Comparison of ENCODE assay signal across 14 cellular contexts in the genomic region with DNA sequence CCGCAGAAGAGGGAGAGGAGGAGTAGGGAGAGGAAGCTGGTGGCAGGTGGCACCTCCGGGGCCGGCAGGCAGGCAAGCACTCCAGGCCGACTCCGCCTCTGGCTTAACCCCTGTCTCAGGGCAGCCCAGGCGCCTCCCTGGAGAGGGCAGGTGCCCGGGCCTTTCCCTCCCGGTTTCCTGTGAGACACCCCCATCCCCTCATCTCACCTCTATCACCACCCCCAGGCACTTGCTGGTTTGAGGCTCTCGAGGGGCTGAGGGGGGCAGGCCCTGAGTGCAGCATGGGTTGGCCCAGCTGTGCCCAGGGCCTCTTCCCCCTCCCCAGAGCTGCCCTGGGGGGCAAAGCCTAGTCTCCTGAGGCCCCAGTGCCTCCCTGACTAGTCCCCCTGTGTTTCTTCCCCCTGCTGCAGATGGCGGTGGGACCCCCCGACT. TPM values are rescaled to one million over a fixed set of nuclear protein-coding genes. Genes with fewer than 3 reads are reported as not detected.
DNase-seq lines count a peak whose midpoint lies in the region; ATAC-seq and TF ChIP-seq lines count a peak whose summit lies in the region.
"Had no signal": no experiment of that assay in that cellular context is flagged by ENCODE, and none has a peak within 500 bp of the region (broad histone marks: within the 10 kb centered on the region; RNA-seq: fewer than 3 reads in every experiment).

No MANE protein-coding gene starts in this region.

- CTCF ChIA-PET in IMR-90 (lab: Yijun Ruan, JAX), result no interaction called here

- peaks cover 2 to 7% of the 10 kb centered on the region in 2 experiments; a peak in 3 of 4 replicates for H3K79me1 ChIP-seq in IMR-90 (ENCODE audit: low read depth in 1 of 2, low read length in 2 of 2)

- POLR2A ChIA-PET in IMR-90 (lab: Charles Lee; ENCODE audit: unreplicated experiment), result interaction anchor here (0.5 to 0.6 kb wide), 2 partner anchors 13 to 886 kb away, joined by 3 to 5 read pairs; no protein-coding TSS in a partner anchor

- no peak for ATAC-seq in Right ventricle myocardium inferior
- no peak for ATAC-seq in IMR-90 (ENCODE audit: low read depth)
- peak; percentile 10 for ATAC-seq in T-helper 17 cell
- ATAC-seq in stimulated activated naive B cell treated with anti-CD40 and anti-IgM and Interleukin-4, amounts not matched to agents 10 μg/mL and 1 μg/mL and 100 μg/mL, for 72 hours (replicated peaks), result peak; percentile 30 to 48
- ATAC-seq in foreskin keratinocyte, result no peak

- H3K18ac ChIP-seq in IMR-90 (ENCODE audit: low read depth, low read length), result no peak overlapping the region

- H3K27ac Mint-ChIP-seq in T-helper 17 cell, result no peak overlapping the region
- H3K27ac Mint-ChIP-seq in stimulated activated naive B cell treated with anti-CD40 and anti-IgM and Interleukin-4, amounts not matched to agents 10 μg/mL and 1 μg/mL and 100 μg/mL, for 72 hours, result peak overlapping the region; percentile 65
- H3K27ac Mint-ChIP-seq: activated CD4-positive, alpha-beta memory T cell treated with anti-CD3 and anti-CD28 coated beads, Interleukin-2, amount 10 ng/mL, durations not matched to agents 7 days and 5 days; CD4-positive, CD25-positive, alpha-beta regulatory T cell; nephron had no signal

- no peak overlapping the region for H2BK20ac ChIP-seq in IMR-90 (ENCODE audit: low read depth, low read length)

- TF ChIP-seq CTCF in right atrium auricular region (IDR thresholded peaks at IDR 0.05) (no peak), IMR-90 (conservative IDR thresholded peaks at IDR 0.05; ENCODE audit: low read depth, low read length) (no peak), foreskin keratinocyte (conservative IDR thresholded peaks at IDR 0.05) (no peak)

- H3K27me3 ChIP-seq in right atrium auricular region, result peaks cover under 1 to 5% of the 10 kb centered on the region in 2 donors
- peaks cover 6% of the 10 kb centered on the region; the same call in 1 of the 2 replicates for H3K27me3 ChIP-seq in IMR-90 (ENCODE audit: control insufficient read depth, insufficient read depth, low read length)
- H3K27me3 ChIP-seq in foreskin keratinocyte, result peaks cover 13% of the 10 kb centered on the region
- H3K27me3 ChIP-seq: testis had no signal

- H3K4me3 ChIP-seq in right atrium auricular region (no peak overlapping the region), IMR-90 (ENCODE audit: insufficient read depth, low read depth, low read length) (no peak overlapping the region)
- H3K4me3 ChIP-seq: testis had no signal

- H3K9me3 Mint-ChIP-seq in stimulated activated naive B cell treated with anti-CD40 and anti-IgM and Interleukin-4, amounts not matched to agents 10 μg/mL and 1 μg/mL and 100 μg/mL, for 72 hours, result no peaks in the 10 kb centered on the region
- H3K9me3 Mint-ChIP-seq: activated CD4-positive, alpha-beta memory T cell treated with anti-CD3 and anti-CD28 coated beads, Interleukin-2, amount 10 ng/mL, durations not matched to agents 7 days and 5 days; CD4-positive, CD25-positive, alpha-beta regulatory T cell; nephron had no signal

- H3K36me3 Mint-ChIP-seq in T-helper 17 cell (ENCODE audit: low read depth), result peaks cover 7% of the 10 kb centered on the region
- peaks cover 25 to 40% of the 10 kb centered on the region in 2 donors for H3K36me3 Mint-ChIP-seq in stimulated activated naive B cell treated with anti-CD40 and anti-IgM and Interleukin-4, amounts not matched to agents 10 μg/mL and 1 μg/mL and 100 μg/mL, for 72 hours

- DNase-seq in Right ventricle myocardium inferior (ENCODE audit: missing footprints), result peak; percentile 26
- DNase-seq in right atrium auricular region (ENCODE audit: low spot score), result no peak
- DNase-seq in IMR-90, result no peak
- no peak for DNase-seq in T-helper 17 cell
- DNase-seq in stimulated activated naive B cell treated with anti-CD40 and anti-IgM and Interleukin-4, amounts not matched to agents 10 μg/mL and 1 μg/mL and 100 μg/mL, for 72 hours, result no peak
- DNase-seq in stimulated activated CD4-positive, alpha-beta T cell treated with anti-CD3 and anti-CD28 coated beads, Interleukin-4, amount 100 ng/mL, for 4 hours, result no peak
- DNase-seq in GM03348 (ENCODE audit: low spot score), result no peak
- DNase-seq in foreskin keratinocyte, result no peak
- DNase-seq: foreskin melanocyte, testis had no signal

- no peak overlapping the region for H4K8ac ChIP-seq in IMR-90 (ENCODE audit: low read depth in 2 of 2, low read length in 2 of 2)

- intact Hi-C loops in Right ventricle myocardium inferior (cut with DNase I) (loop anchor here (10.0 kb wide), 1 partner anchor 140 kb away; a partner anchor contains a TSS), IMR-90 (cut with micrococcal nuclease) (no loop called here)

- no CpG with 5 or more reads among the region's 11 CpGs for WGBS in IMR-90 (ENCODE audit: extremely low coverage in 2 of 2, insufficient read length in 1 of 2), 2 experiments

- H3K9me3 ChIP-seq in right atrium auricular region (no peaks in the 10 kb centered on the region), IMR-90 (ENCODE audit: control insufficient read depth, insufficient read depth, low read length) (no peaks in the 10 kb centered on the region), T-helper 17 cell (ENCODE audit: control insufficient read depth, low read length, poor library complexity, severe bottlenecking) (no peaks in the 10 kb centered on the region)
- H3K9me3 ChIP-seq: testis had no signal

- no peak overlapping the region for H2AFZ ChIP-seq in IMR-90 (replicated peaks; ENCODE audit: low read length, poor library complexity)

- no peak overlapping the region for H3K14ac ChIP-seq in IMR-90 (replicated peaks; ENCODE audit: low read depth, low read length)

- in situ Hi-C loops in IMR-90 (cut with MboI; ENCODE audit: low sequenced_read_pairs), result no loop called here

- no peak overlapping the region for H3K4me2 ChIP-seq in IMR-90 (ENCODE audit: low read depth, low read length)

- dilution Hi-C loops in IMR-90 (cut with HindIII; ENCODE audit: low sequenced_read_pairs, unreplicated experiment), result no loop called here

- no peak overlapping the region for H3K4ac ChIP-seq in IMR-90 (ENCODE audit: low read depth, low read length)

- H3K27ac ChIP-seq in right atrium auricular region (no peak overlapping the region), IMR-90 (ENCODE audit: insufficient read depth, low read length) (no peak overlapping the region), foreskin keratinocyte (no peak overlapping the region)
- H3K27ac ChIP-seq: testis had no signal

- no peak overlapping the region for H2BK120ac ChIP-seq in IMR-90 (ENCODE audit: low read depth, low read length)

- no peak overlapping the region for H3K9ac ChIP-seq in IMR-90 (ENCODE audit: low read depth, low read length)

- peaks cover 14% of the 10 kb centered on the region for H3K27me3 Mint-ChIP-seq in T-helper 17 cell
- peaks cover 9 to 10% of the 10 kb centered on the region in 2 donors for H3K27me3 Mint-ChIP-seq in stimulated activated naive B cell treated with anti-CD40 and anti-IgM and Interleukin-4, amounts not matched to agents 10 μg/mL and 1 μg/mL and 100 μg/mL, for 72 hours

- H3K4me1 ChIP-seq in right atrium auricular region (peaks cover 0 to 7% of the 10 kb centered on the region in 2 donors), IMR-90 (ENCODE audit: control insufficient read depth, insufficient read depth, low read length) (no peaks in the 10 kb centered on the region), foreskin keratinocyte (no peaks in the 10 kb centered on the region)
- H3K4me1 ChIP-seq: testis had no signal

- no peaks in the 10 kb centered on the region; the same call in 1 of the 2 replicates for H4K20me1 ChIP-seq in IMR-90 (ENCODE audit: insufficient read depth, low read length)

- H3K4me1 Mint-ChIP-seq in T-helper 17 cell, result peaks cover 11% of the 10 kb centered on the region
- peaks cover 20 to 21% of the 10 kb centered on the region in 2 donors for H3K4me1 Mint-ChIP-seq in stimulated activated naive B cell treated with anti-CD40 and anti-IgM and Interleukin-4, amounts not matched to agents 10 μg/mL and 1 μg/mL and 100 μg/mL, for 72 hours
- H3K4me1 Mint-ChIP-seq: nephron had no signal

- H3K9me1 ChIP-seq in IMR-90 (ENCODE audit: insufficient read depth, low read length), result no peaks in the 10 kb centered on the region

- H3K36me3 ChIP-seq in right atrium auricular region (no peaks in the 10 kb centered on the region), IMR-90 (ENCODE audit: control insufficient read depth, insufficient read depth, low read length) (peaks cover 17% of the 10 kb centered on the region)

- no peak overlapping the region for H4K5ac ChIP-seq in IMR-90 (ENCODE audit: low read depth, low read length)

- H4K91ac ChIP-seq in IMR-90 (ENCODE audit: insufficient read depth, low read depth, low read length), result no peak overlapping the region

- no peak for TF ChIP-seq POLR2A in IMR-90 (IDR thresholded peaks at IDR 0.05; ENCODE audit: low read depth, low read length)

- TF ChIP-seq RAD21 in IMR-90 (IDR thresholded peaks at IDR 0.05; ENCODE audit: low read length), result no peak

- no TSS peak for BruUV-seq in IMR-90 (replicated peaks; lab: Mats Ljungman, UMichigan)

- no peak overlapping the region for H2BK15ac ChIP-seq in IMR-90 (ENCODE audit: low read depth, low read length)

- peak overlapping the region; percentile 28 for H2AK9ac ChIP-seq in IMR-90 (replicated peaks; ENCODE audit: low read depth, low read length, poor library complexity)

- no peak overlapping the region for H2BK5ac ChIP-seq in IMR-90 (ENCODE audit: low read depth, low read length, poor library complexity, severe bottlenecking)

- H3K56ac ChIP-seq in IMR-90 (ENCODE audit: extremely low read depth, insufficient read depth, low read length), result no peak overlapping the region

- no peak overlapping the region for H3K4me3 Mint-ChIP-seq in T-helper 17 cell
- H3K4me3 Mint-ChIP-seq in stimulated activated naive B cell treated with anti-CD40 and anti-IgM and Interleukin-4, amounts not matched to agents 10 μg/mL and 1 μg/mL and 100 μg/mL, for 72 hours, result peak overlapping the region in 1 of 2 donors; percentile 34
- H3K4me3 Mint-ChIP-seq: activated CD4-positive, alpha-beta memory T cell treated with anti-CD3 and anti-CD28 coated beads, Interleukin-2, amount 10 ng/mL, durations not matched to agents 7 days and 5 days; nephron had no signal

- H3K23ac ChIP-seq in IMR-90 (ENCODE audit: low read depth, low read length), result no peak overlapping the region

- H2AK5ac ChIP-seq in IMR-90 (ENCODE audit: low read depth, low read length), result no peak overlapping the region

RNA-seq across cellular contexts. Expression of a gene that starts 6.0 kb away (rescaled TPM):
- total RNA-seq in Right ventricle myocardium inferior, result 0.35 TPM
- total RNA-seq in right atrium auricular region, result not detected
- total RNA-seq in IMR-90 (2012; rRNA removed), result under 0.01 TPM in 1 of 2 replicates, not detected in the other
- 0.48 and 0.50 TPM in 2 replicates for polyA plus RNA-seq in IMR-90 (2012; rRNA removed)
- polyA plus RNA-seq in IMR-90 (2012; cell fraction: cytosol; rRNA removed), result 0.37 and 0.68 TPM in 2 replicates
- polyA plus RNA-seq in IMR-90 (2012; cell fraction: nucleus; rRNA removed; ENCODE audit: low replicate concordance), result 6.0 and 7.2 TPM in 2 replicates
- total RNA-seq in T-helper 17 cell, result under 1 TPM in 1 of 2 donors, not detected in 1; 0.16 TPM
- total RNA-seq in foreskin keratinocyte, result 0.27 and 0.56 TPM in 2 replicates
- polyA plus RNA-seq in foreskin keratinocyte, result 0.32 and 0.66 TPM in 2 replicates
- total RNA-seq: activated CD4-positive, alpha-beta memory T cell treated with anti-CD3 and anti-CD28 coated beads, Interleukin-2, amount 10 ng/mL, durations not matched to agents 7 days and 5 days; CD4-positive, CD25-positive, alpha-beta regulatory T cell; T-helper 1 cell treated with Interleukin-12 subunit alpha and Interleukin-12 subunit beta and Interleukin-4 antibody, amounts not matched to agents 30 ng/mL and 1 ng/mL, for 36 hours had no signal
- polyA plus RNA-seq: CD4-positive, CD25-positive, alpha-beta regulatory T cell had no signal

RNA-seq across cellular contexts. Expression of a gene that starts 8.8 kb away (rescaled TPM):
- total RNA-seq in Right ventricle myocardium inferior (32.4 TPM), right atrium auricular region (100 to 1,000 TPM in 1 of 2 donors, 10 to 100 TPM in 1; 33.4 to 117 TPM), IMR-90 (2012; rRNA removed) (42.1 and 42.8 TPM in 2 replicates), T-helper 17 cell (10 to 100 TPM; 72.4 to 76.7 TPM), foreskin keratinocyte (71.4 and 72.3 TPM in 2 replicates)
- polyA plus RNA-seq in IMR-90 (2012; rRNA removed) (40.9 and 46.5 TPM in 2 replicates), foreskin keratinocyte (88.2 and 90.5 TPM in 2 replicates)
- 45.5 and 51.0 TPM in 2 replicates for polyA plus RNA-seq in IMR-90 (2012; cell fraction: cytosol; rRNA removed)
- 91.7 and 205 TPM in 2 replicates for polyA plus RNA-seq in IMR-90 (2012; cell fraction: nucleus; rRNA removed; ENCODE audit: low replicate concordance)

RNA-seq across cellular contexts. Expression of a gene that starts 9.4 kb away (rescaled TPM):
- total RNA-seq in Right ventricle myocardium inferior, result 20.2 TPM
- total RNA-seq in right atrium auricular region, result 10 to 100 TPM; 10.3 to 11.4 TPM
- total RNA-seq in IMR-90 (2012; rRNA removed), result 5.0 and 5.8 TPM in 2 replicates
- polyA plus RNA-seq in IMR-90 (2012; rRNA removed), result 10.5 and 13.7 TPM in 2 replicates
- polyA plus RNA-seq in IMR-90 (2012; cell fraction: cytosol; rRNA removed), result 10.9 and 18.2 TPM in 2 replicates
- polyA plus RNA-seq in IMR-90 (2012; cell fraction: nucleus; rRNA removed; ENCODE audit: low replicate concordance), result 4.6 and 5.7 TPM in 2 replicates
- 10 to 100 TPM; 11.3 to 11.5 TPM for total RNA-seq in T-helper 17 cell
- total RNA-seq in foreskin keratinocyte, result 11.9 and 13.3 TPM in 2 replicates
- polyA plus RNA-seq in foreskin keratinocyte, result 17.9 and 18.0 TPM in 2 replicates

RNA-seq across cellular contexts. Expression of a gene that starts 18.2 kb away (rescaled TPM):
- total RNA-seq in Right ventricle myocardium inferior (not detected), right atrium auricular region (not detected), IMR-90 (2012; rRNA removed) (not detected in 2 replicates), T-helper 17 cell (not detected), foreskin keratinocyte (not detected in 2 replicates)
- polyA plus RNA-seq in IMR-90 (2012; rRNA removed) (not detected in 2 replicates), foreskin keratinocyte (not detected in 2 replicates)
- polyA plus RNA-seq in IMR-90 (2012; cell fraction: cytosol; rRNA removed), result not detected in 2 replicates
- not detected in 2 replicates for polyA plus RNA-seq in IMR-90 (2012; cell fraction: nucleus; rRNA removed; ENCODE audit: low replicate concordance)
- total RNA-seq: activated CD4-positive, alpha-beta memory T cell treated with anti-CD3 and anti-CD28 coated beads, Interleukin-2, amount 10 ng/mL, durations not matched to agents 7 days and 5 days; CD4-positive, CD25-positive, alpha-beta regulatory T cell; T-helper 1 cell treated with Interleukin-12 subunit alpha and Interleukin-12 subunit beta and Interleukin-4 antibody, amounts not matched to agents 30 ng/mL and 1 ng/mL, for 36 hours had no signal
- polyA plus RNA-seq: CD4-positive, CD25-positive, alpha-beta regulatory T cell had no signal

RNA-seq across cellular contexts. Expression of a gene that starts 26.2 kb away (rescaled TPM):
- total RNA-seq in Right ventricle myocardium inferior (not detected), right atrium auricular region (not detected), IMR-90 (2012; rRNA removed) (not detected in 2 replicates), T-helper 17 cell (not detected), foreskin keratinocyte (0.07 TPM in 1 of 2 replicates, not detected in the other)
- polyA plus RNA-seq in IMR-90 (2012; rRNA removed) (0.14 and 0.19 TPM in 2 replicates), foreskin keratinocyte (not detected in 2 replicates)
- polyA plus RNA-seq in IMR-90 (2012; cell fraction: cytosol; rRNA removed), result 0.15 and 0.20 TPM in 2 replicates
- 0.37 and 1.2 TPM in 2 replicates for polyA plus RNA-seq in IMR-90 (2012; cell fraction: nucleus; rRNA removed; ENCODE audit: low replicate concordance)
- total RNA-seq: CD4-positive, CD25-positive, alpha-beta regulatory T cell had no signal
- polyA plus RNA-seq: CD4-positive, CD25-positive, alpha-beta regulatory T cell had no signal

Comparison
In these comparisons a context has a peak if more than half of its experiments do, and no peak if none do; other contexts are left out.
1. ATAC-seq: peak in T-helper 17 cell (single experiment) and stimulated activated naive B cell treated with anti-CD40 and anti-IgM and Interleukin-4, amounts not matched to agents 10 μg/mL and 1 μg/mL and 100 μg/mL, for 72 hours (2 of 2); none in Right ventricle myocardium inferior (single experiment), IMR-90 (single experiment) and foreskin keratinocyte (single experiment).